In genomic region chr3:165532851-165533250, GRCh38 we compare ENCODE assay signal across 20 cellular contexts.
DNase-seq lines count a peak whose midpoint lies in the region; TF ChIP-seq lines count a peak whose summit lies in the region.
"Had no signal": no experiment of that assay in that cellular context is flagged by ENCODE, and none has a peak within 500 bp of the region (broad histone marks: within the 10 kb centered on the region; RNA-seq: fewer than 3 reads in every experiment).

No MANE protein-coding gene starts in this region.

- no peak overlapping the region for H4K5ac ChIP-seq in mesendoderm (ENCODE audit: low read length)

- H4K8ac ChIP-seq in mesendoderm (ENCODE audit: low read depth, low read length) = no peak overlapping the region

- no peak overlapping the region for H3K9ac ChIP-seq in mesendoderm (ENCODE audit: low read length)
- H3K9ac ChIP-seq: GM23248, KMS-11 had no signal

- no peak for TF ChIP-seq CTCF in astrocyte of the spinal cord (IDR thresholded peaks at IDR 0.05; ENCODE audit: low read depth, low read length)

- no peak overlapping the region for H3K18ac ChIP-seq in mesendoderm (ENCODE audit: low read length)

- H2BK120ac ChIP-seq in mesendoderm (ENCODE audit: low read depth, low read length) = no peak overlapping the region

- no peak overlapping the region for H3K4me2 ChIP-seq in mesendoderm (ENCODE audit: low read length)
- H3K4me2 ChIP-seq: KMS-11 had no signal

- H3K4me3 ChIP-seq in astrocyte of the spinal cord (ENCODE audit: low read depth, low read length) = no peak overlapping the region
- no peak overlapping the region for H3K4me3 ChIP-seq in mesendoderm (ENCODE audit: low read length)
- H3K4me3 ChIP-seq: GM23248 had no signal

- no peak overlapping the region for H3K56ac ChIP-seq in mesendoderm (ENCODE audit: low read length)

- H3K36me3 ChIP-seq in mesendoderm (ENCODE audit: control insufficient read depth, insufficient read depth, low read length) = no peaks in the 10 kb centered on the region

- H3K27ac ChIP-seq in mesendoderm (ENCODE audit: low read depth, low read length) = no peak overlapping the region
- H3K27ac ChIP-seq: GM23248, HL-60, KMS-11 had no signal

- no peaks in the 10 kb centered on the region for H3K4me1 ChIP-seq in mesendoderm (ENCODE audit: control insufficient read depth, low read depth, low read length)

- H3K23ac ChIP-seq in mesendoderm (ENCODE audit: low read length) = no peak overlapping the region

- H3K79me2 ChIP-seq in mesendoderm (ENCODE audit: control insufficient read depth, insufficient read depth, low read length) = no peaks in the 10 kb centered on the region

- WGBS in mesendoderm (ENCODE audit: extremely low coverage, insufficient coverage, low lambda C conversion rate) = no CpG with 5 or more reads among the region's 1 CpG

- no peak overlapping the region for H2BK5ac ChIP-seq in mesendoderm (ENCODE audit: low read length)

- no peaks in the 10 kb centered on the region for H3K27me3 ChIP-seq in mesendoderm (ENCODE audit: insufficient read depth, low read length, poor library complexity)

- in situ Hi-C loops in G401 (cut with HindIII; ENCODE audit: low sequenced_read_pairs) = no loop called here
- in situ Hi-C loops in astrocyte of the spinal cord (cut with HindIII; ENCODE audit: low sequenced_read_pairs) = no loop called here

- no peak overlapping the region for H3K4ac ChIP-seq in mesendoderm (ENCODE audit: low read depth, low read length)

- DNase-seq in G401 (ENCODE audit: low spot score) (peak; percentile 97), NCI-H1417 (lab: John Stamatoyannopoulos, UW) (peak in 2 of 3 experiments; percentile 39 to 81), astrocyte of the spinal cord (ENCODE audit: low read depth, low spot score) (peak; percentile 39), mesendoderm (peak; percentile 10), glomerular visceral epithelial cell (ENCODE audit: extremely low spot score) (no peak), SW 1271 (lab: John Stamatoyannopoulos, UW) (no peak)
- no peak for DNase-seq in activated CD4-positive, CD25-positive, alpha-beta regulatory T cell treated with anti-CD3 and anti-CD28 coated beads, Interleukin-2, amount 50 U/mL, for 72 hours
- DNase-seq: AML-193, DMS 273 treated with DMSO at 0.1 percent for 48 hours, GF-D8, GM23248, HCEC 1CT, NCI-H1092, NCI-H2227 treated with DMSO at 0.1 percent for 48 hours, NCI-H774, RPMI8226, SIG-M5, T-helper 1 cell had no signal

- no peak overlapping the region for H2AK5ac ChIP-seq in mesendoderm (ENCODE audit: low read length)

- H3K79me1 ChIP-seq in mesendoderm (ENCODE audit: low read length) = no peaks in the 10 kb centered on the region

- H2BK15ac ChIP-seq in mesendoderm (replicated peaks; ENCODE audit: low read depth) = no peak overlapping the region

Comparison
In these comparisons a context has a peak if more than half of its experiments do, and no peak if none do; other contexts are left out.
1. DNase-seq: peak in G401 (single experiment), NCI-H1417 (2 of 3), astrocyte of the spinal cord (single experiment) and mesendoderm (single experiment); none in activated CD4-positive, CD25-positive, alpha-beta regulatory T cell treated with anti-CD3 and anti-CD28 coated beads, Interleukin-2, amount 50 U/mL, for 72 hours (single experiment), glomerular visceral epithelial cell (single experiment) and SW 1271 (0 of 2).